Comparison of ENCODE assay signal across 9 cellular contexts in the genomic region with DNA sequence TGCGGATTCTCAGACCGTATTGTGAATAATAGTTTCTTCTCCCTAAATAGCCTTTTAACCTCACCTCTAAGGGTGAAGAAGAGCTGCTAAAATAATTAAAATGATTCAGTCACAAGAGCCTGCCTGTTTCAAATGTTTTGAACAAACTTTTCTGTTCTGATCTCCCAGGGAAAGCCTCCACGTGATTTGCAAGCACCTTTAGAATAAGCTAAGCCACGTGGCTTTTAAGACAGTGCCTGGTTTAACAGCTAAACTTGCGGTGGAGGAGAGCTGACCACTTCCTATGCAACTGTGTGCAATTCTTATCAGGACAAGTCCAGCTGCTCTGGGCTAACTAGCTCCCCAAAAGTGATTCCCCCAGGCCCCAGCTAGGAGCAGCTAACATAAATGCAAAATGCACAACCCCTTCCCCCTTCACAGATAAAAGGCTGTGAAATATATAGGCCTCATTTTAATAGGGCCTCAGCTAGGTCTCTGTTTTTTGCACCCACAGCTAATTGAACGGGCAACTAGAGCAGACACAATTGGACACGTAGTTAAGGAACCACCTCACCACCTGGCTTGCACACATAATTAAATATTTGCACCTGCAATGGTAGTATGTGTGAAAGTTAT.
DNase-seq lines count a peak whose midpoint lies in the region; ATAC-seq and TF ChIP-seq lines count a peak whose summit lies in the region.
"Had no signal": no experiment of that assay in that cellular context is flagged by ENCODE, and none has a peak within 500 bp of the region (broad histone marks: within the 10 kb centered on the region; RNA-seq: fewer than 3 reads in every experiment).

No MANE protein-coding gene starts in this region.

- no peak overlapping the region for H3K27ac Mint-ChIP-seq in activated CD8-positive, alpha-beta T cell treated with anti-CD3 and anti-CD28 coated beads for 36 hours
- H3K27ac Mint-ChIP-seq: CD4-positive, alpha-beta T cell had no signal

- H3K36me3 ChIP-seq in A673 (ENCODE audit: insufficient read depth, low read length, poor library complexity, severe bottlenecking): no peaks in the 10 kb centered on the region

- no peaks in the 10 kb centered on the region for H3K9me3 Mint-ChIP-seq in activated CD8-positive, alpha-beta T cell treated with anti-CD3 and anti-CD28 coated beads for 36 hours
- H3K9me3 Mint-ChIP-seq: CD4-positive, alpha-beta T cell had no signal

- DNase-seq in COLO668 (lab: John Stamatoyannopoulos, UW; ENCODE audit: unreplicated experiment): peak; percentile 35
- peak; percentile 20 for DNase-seq in activated CD8-positive, alpha-beta T cell treated with anti-CD3 and anti-CD28 coated beads for 36 hours
- DNase-seq in Right ventricle myocardium superior: no peak
- no peak for DNase-seq in A673 (ENCODE audit: low spot score)
- DNase-seq in CD1c-positive myeloid dendritic cell (ENCODE audit: extremely low spot score): no peak

- H3K27me3 ChIP-seq in A673 (replicated peaks; ENCODE audit: insufficient read depth, low read depth, low read length, poor library complexity): no peaks in the 10 kb centered on the region

- H3K27ac ChIP-seq in A673 (ENCODE audit: low read depth, low read length, poor library complexity, severe bottlenecking): no peak overlapping the region

- H3K4me3 ChIP-seq in A673 (ENCODE audit: low read depth, low read length, poor library complexity, severe bottlenecking): no peak overlapping the region

- CTCF ChIA-PET in activated CD8-positive, alpha-beta T cell treated with anti-CD3 and anti-CD28 coated beads for 36 hours (lab: Charles Lee): no interaction called here
- CTCF ChIA-PET in A673 (lab: Charles Lee): no interaction called here

- no peaks in the 10 kb centered on the region for H3K9me3 ChIP-seq in A673 (ENCODE audit: low read depth, low read length, poor library complexity, severe bottlenecking)

- H3K36me3 Mint-ChIP-seq in activated CD8-positive, alpha-beta T cell treated with anti-CD3 and anti-CD28 coated beads for 36 hours (ENCODE audit: low read depth): no peaks in the 10 kb centered on the region

- H3K4me1 ChIP-seq in A673 (ENCODE audit: insufficient read depth, low read length, poor library complexity, severe bottlenecking): no peaks in the 10 kb centered on the region

- BruUV-seq in A673 (replicated peaks; lab: Mats Ljungman, UMichigan): no TSS peak

- intact Hi-C loops in activated CD8-positive, alpha-beta T cell treated with anti-CD3 and anti-CD28 coated beads for 36 hours (cut with micrococcal nuclease): no loop called here
- intact Hi-C loops in Right ventricle myocardium superior (cut with DNase I): no loop called here
- intact Hi-C loops in A673 (cut with micrococcal nuclease; ENCODE audit: unreplicated experiment): no loop called here

- H3K4me3 Mint-ChIP-seq in activated CD8-positive, alpha-beta T cell treated with anti-CD3 and anti-CD28 coated beads for 36 hours: no peak overlapping the region
- H3K4me3 Mint-ChIP-seq: CD4-positive, alpha-beta T cell had no signal

- POLR2A ChIA-PET in activated CD8-positive, alpha-beta T cell treated with anti-CD3 and anti-CD28 coated beads for 36 hours (lab: Charles Lee): no interaction called here
- POLR2A ChIA-PET in A673 (lab: Charles Lee; ENCODE audit: low non-redundant PET): interaction anchor here (0.6 kb wide), 1 partner anchor 252 kb away, joined by 5 read pairs; no protein-coding TSS in a partner anchor

- ATAC-seq in GM19463 (IDR thresholded peaks at IDR 0.05; ENCODE audit: unreplicated experiment): peak; percentile 99
- ATAC-seq in HG03521 (IDR thresholded peaks at IDR 0.05; ENCODE audit: unreplicated experiment): peak; percentile 89
- no peak for ATAC-seq in activated CD8-positive, alpha-beta T cell treated with anti-CD3 and anti-CD28 coated beads for 36 hours
- no peak for ATAC-seq in Right ventricle myocardium superior (ENCODE audit: poor library complexity)
- ATAC-seq in SK-N-SH treated with all-trans-retinoic acid at 6 μM for 48 hours: no peak

- peaks cover 7% of the 10 kb centered on the region for H3K4me1 Mint-ChIP-seq in activated CD8-positive, alpha-beta T cell treated with anti-CD3 and anti-CD28 coated beads for 36 hours (ENCODE audit: low read depth)

- TF ChIP-seq CTCF in activated CD8-positive, alpha-beta T cell treated with anti-CD3 and anti-CD28 coated beads for 36 hours (IDR thresholded peaks at IDR 0.05): no peak
- no peak for TF ChIP-seq CTCF in A673 (conservative IDR thresholded peaks at IDR 0.05; ENCODE audit: low read depth, low read length)

- H3K27me3 Mint-ChIP-seq in activated CD8-positive, alpha-beta T cell treated with anti-CD3 and anti-CD28 coated beads for 36 hours: no peaks in the 10 kb centered on the region
- H3K27me3 Mint-ChIP-seq: CD4-positive, alpha-beta T cell had no signal

TF ChIP-seq in SK-N-SH treated with all-trans-retinoic acid at 6 μM for 48 hours, 23 proteins besides CTCF, POLR2A, EP300 and RAD21:
- TF ChIP-seq TCF4 (CRISPR knock-in tag; IDR thresholded peaks at IDR 0.05; ENCODE audit: borderline replicate concordance): no peak
- no peak for TF ChIP-seq TOX (CRISPR knock-in tag; IDR thresholded peaks at IDR 0.05; ENCODE audit: borderline replicate concordance)
- TF ChIP-seq ZFP30 (CRISPR knock-in tag; IDR thresholded peaks at IDR 0.05): no peak

Comparison
In these comparisons a context has a peak if more than half of its experiments do, and no peak if none do; other contexts are left out.
1. DNase-seq: peak in COLO668 (single experiment) and activated CD8-positive, alpha-beta T cell treated with anti-CD3 and anti-CD28 coated beads for 36 hours (single experiment); none in Right ventricle myocardium superior (single experiment), A673 (single experiment) and CD1c-positive myeloid dendritic cell (single experiment).
2. ATAC-seq: peak in GM19463 (single experiment) and HG03521 (single experiment); none in activated CD8-positive, alpha-beta T cell treated with anti-CD3 and anti-CD28 coated beads for 36 hours (single experiment), Right ventricle myocardium superior (single experiment) and SK-N-SH treated with all-trans-retinoic acid at 6 μM for 48 hours (single experiment).